Comparison of ENCODE assay signal across 1 cellular context in genomic region chr15:74614744-74615312, GRCh38.
TF ChIP-seq lines count a peak whose summit lies in the region.

No MANE protein-coding gene starts in this region.

TF ChIP-seq in K562, 482 proteins besides CTCF, POLR2A, EP300 and RAD21 (continued from another document and continues in another):
- TF ChIP-seq MGA (IDR thresholded peaks at IDR 0.05): no peak
- TF ChIP-seq POLR2AphosphoS5 (IDR thresholded peaks at IDR 0.05; ENCODE audit: control insufficient read depth, insufficient read depth, low read depth, low read length): 0 out of 2 replicates have a peak, but pooled peaks have one; percentile 17
- no peak for TF ChIP-seq RNF2 (IDR thresholded peaks at IDR 0.05)
- TF ChIP-seq CSDE1 (IDR thresholded peaks at IDR 0.05): no peak
- TF ChIP-seq SAP30 (IDR thresholded peaks at IDR 0.05; ENCODE audit: borderline replicate concordance, insufficient read depth, low read depth, low read length, poor library complexity, severe bottlenecking): peak; percentile 14
- TF ChIP-seq ZNF584 (CRISPR knock-in tag; IDR thresholded peaks at IDR 0.05; ENCODE audit: low read depth): no peak
- TF ChIP-seq HDAC6 (IDR thresholded peaks at IDR 0.05; ENCODE audit: low read depth, low read length): no peak
- TF ChIP-seq ZNF764 (CRISPR knock-in tag; IDR thresholded peaks at IDR 0.05; ENCODE audit: low read depth): no peak
- no peak for TF ChIP-seq MCM7 (IDR thresholded peaks at IDR 0.05)
- TF ChIP-seq ZNF77 (CRISPR knock-in tag; IDR thresholded peaks at IDR 0.05): no peak
- TF ChIP-seq ADNP (tag; IDR thresholded peaks at IDR 0.05): no peak; the same call in 1 of the 2 replicates
- TF ChIP-seq RFX1 (IDR thresholded peaks at IDR 0.05): no peak
- TF ChIP-seq RBM25 (IDR thresholded peaks at IDR 0.05; ENCODE audit: low read depth, low read length, severe bottlenecking): peak; percentile 87
- TF ChIP-seq SMAD1 (IDR thresholded peaks at IDR 0.05; ENCODE audit: low read depth, low read length, partially characterized antibody): no peak
- TF ChIP-seq SUPT5H (IDR thresholded peaks at IDR 0.05): no peak
- no peak for TF ChIP-seq GTF2A2 (tag; IDR thresholded peaks at IDR 0.05)
- TF ChIP-seq NCOA4 (IDR thresholded peaks at IDR 0.05; ENCODE audit: partially characterized antibody): no peak
- 0 out of 2 replicates have a peak, but pooled peaks have one; percentile 13 for TF ChIP-seq ZNF589 (CRISPR knock-in tag; IDR thresholded peaks at IDR 0.05; ENCODE audit: low read depth)
- TF ChIP-seq EHMT2 (IDR thresholded peaks at IDR 0.05): no peak
- TF ChIP-seq SMAD4 (CRISPR knock-in tag; conservative IDR thresholded peaks at IDR 0.05): peak; percentile 75
- no peak for TF ChIP-seq HOXB6 (CRISPR knock-in tag; IDR thresholded peaks at IDR 0.05; ENCODE audit: borderline replicate concordance)
- TF ChIP-seq SIRT6 (IDR thresholded peaks at IDR 0.05; ENCODE audit: low read depth, low read length): no peak
- TF ChIP-seq, protein P1, sequence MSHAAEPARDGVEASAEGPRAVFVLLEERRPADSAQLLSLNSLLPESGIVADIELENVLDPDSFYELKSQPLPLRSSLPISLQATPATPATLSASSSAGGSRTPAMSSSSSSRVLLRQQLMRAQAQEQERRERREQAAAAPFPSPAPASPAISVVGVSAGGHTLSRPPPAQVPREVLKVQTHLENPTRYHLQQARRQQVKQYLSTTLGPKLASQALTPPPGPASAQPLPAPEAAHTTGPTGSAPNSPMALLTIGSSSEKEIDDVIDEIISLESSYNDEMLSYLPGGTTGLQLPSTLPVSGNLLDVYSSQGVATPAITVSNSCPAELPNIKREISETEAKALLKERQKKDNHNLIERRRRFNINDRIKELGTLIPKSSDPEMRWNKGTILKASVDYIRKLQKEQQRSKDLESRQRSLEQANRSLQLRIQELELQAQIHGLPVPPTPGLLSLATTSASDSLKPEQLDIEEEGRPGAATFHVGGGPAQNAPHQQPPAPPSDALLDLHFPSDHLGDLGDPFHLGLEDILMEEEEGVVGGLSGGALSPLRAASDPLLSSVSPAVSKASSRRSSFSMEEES (CRISPR knock-in tag; IDR thresholded peaks at IDR 0.05): no peak
- no peak for TF ChIP-seq CHAMP1 (IDR thresholded peaks at IDR 0.05)
- TF ChIP-seq MAZ (CRISPR knock-in tag; conservative IDR thresholded peaks at IDR 0.05 in 1 of 2, IDR thresholded peaks at IDR 0.05 in 1 of 2): peak; percentile 58 to 86
- 0 out of 2 replicates have a peak, but pooled peaks have one; percentile 0 for TF ChIP-seq KAT7 (CRISPR knock-in tag; IDR thresholded peaks at IDR 0.05; ENCODE audit: borderline replicate concordance)
- TF ChIP-seq ZNF124 (CRISPR knock-in tag; IDR thresholded peaks at IDR 0.05): no peak
- no peak for TF ChIP-seq ZNF830 (CRISPR knock-in tag; IDR thresholded peaks at IDR 0.05)
- TF ChIP-seq U2AF2 (optimal IDR thresholded peaks at IDR 0.05; ENCODE audit: low read depth, low read length): no peak
- peak; percentile 36 for TF ChIP-seq TAF1 (IDR thresholded peaks at IDR 0.05; ENCODE audit: control insufficient read depth, extremely low read depth, insufficient read depth, low read length, severe bottlenecking)
- no peak for TF ChIP-seq DNMT1 (IDR thresholded peaks at IDR 0.05)
- peak; percentile 18; the same call in 1 of the 2 replicates for TF ChIP-seq HIVEP1 (CRISPR knock-in tag; IDR thresholded peaks at IDR 0.05)
- 0 out of 2 replicates have a peak, but pooled peaks have one; percentile 18 for TF ChIP-seq ZNF583 (CRISPR knock-in tag; IDR thresholded peaks at IDR 0.05)
- no peak for TF ChIP-seq U2AF1 (optimal IDR thresholded peaks at IDR 0.05; ENCODE audit: low read depth, low read length)
- TF ChIP-seq, protein P2, sequence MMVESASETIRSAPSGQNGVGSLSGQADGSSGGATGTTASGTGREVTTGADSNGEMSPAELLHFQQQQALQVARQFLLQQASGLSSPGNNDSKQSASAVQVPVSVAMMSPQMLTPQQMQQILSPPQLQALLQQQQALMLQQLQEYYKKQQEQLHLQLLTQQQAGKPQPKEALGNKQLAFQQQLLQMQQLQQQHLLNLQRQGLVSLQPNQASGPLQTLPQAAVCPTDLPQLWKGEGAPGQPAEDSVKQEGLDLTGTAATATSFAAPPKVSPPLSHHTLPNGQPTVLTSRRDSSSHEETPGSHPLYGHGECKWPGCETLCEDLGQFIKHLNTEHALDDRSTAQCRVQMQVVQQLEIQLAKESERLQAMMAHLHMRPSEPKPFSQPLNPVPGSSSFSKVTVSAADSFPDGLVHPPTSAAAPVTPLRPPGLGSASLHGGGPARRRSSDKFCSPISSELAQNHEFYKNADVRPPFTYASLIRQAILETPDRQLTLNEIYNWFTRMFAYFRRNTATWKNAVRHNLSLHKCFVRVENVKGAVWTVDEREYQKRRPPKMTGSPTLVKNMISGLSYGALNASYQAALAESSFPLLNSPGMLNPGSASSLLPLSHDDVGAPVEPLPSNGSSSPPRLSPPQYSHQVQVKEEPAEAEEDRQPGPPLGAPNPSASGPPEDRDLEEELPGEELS (CRISPR knock-in tag; IDR thresholded peaks at IDR 0.05; ENCODE audit: borderline replicate concordance): no peak
- no peak for TF ChIP-seq ZNF263 (CRISPR knock-in tag; IDR thresholded peaks at IDR 0.05; ENCODE audit: borderline replicate concordance)
- TF ChIP-seq, protein P3, sequence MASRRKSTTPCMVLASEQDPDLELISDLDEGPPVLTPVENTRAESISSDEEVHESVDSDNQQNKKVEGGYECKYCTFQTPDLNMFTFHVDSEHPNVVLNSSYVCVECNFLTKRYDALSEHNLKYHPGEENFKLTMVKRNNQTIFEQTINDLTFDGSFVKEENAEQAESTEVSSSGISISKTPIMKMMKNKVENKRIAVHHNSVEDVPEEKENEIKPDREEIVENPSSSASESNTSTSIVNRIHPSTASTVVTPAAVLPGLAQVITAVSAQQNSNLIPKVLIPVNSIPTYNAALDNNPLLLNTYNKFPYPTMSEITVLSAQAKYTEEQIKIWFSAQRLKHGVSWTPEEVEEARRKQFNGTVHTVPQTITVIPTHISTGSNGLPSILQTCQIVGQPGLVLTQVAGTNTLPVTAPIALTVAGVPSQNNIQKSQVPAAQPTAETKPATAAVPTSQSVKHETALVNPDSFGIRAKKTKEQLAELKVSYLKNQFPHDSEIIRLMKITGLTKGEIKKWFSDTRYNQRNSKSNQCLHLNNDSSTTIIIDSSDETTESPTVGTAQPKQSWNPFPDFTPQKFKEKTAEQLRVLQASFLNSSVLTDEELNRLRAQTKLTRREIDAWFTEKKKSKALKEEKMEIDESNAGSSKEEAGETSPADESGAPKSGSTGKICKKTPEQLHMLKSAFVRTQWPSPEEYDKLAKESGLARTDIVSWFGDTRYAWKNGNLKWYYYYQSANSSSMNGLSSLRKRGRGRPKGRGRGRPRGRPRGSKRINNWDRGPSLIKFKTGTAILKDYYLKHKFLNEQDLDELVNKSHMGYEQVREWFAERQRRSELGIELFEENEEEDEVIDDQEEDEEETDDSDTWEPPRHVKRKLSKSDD (conservative IDR thresholded peaks at IDR 0.05; ENCODE audit: low read length): no peak
- TF ChIP-seq, protein P4, sequence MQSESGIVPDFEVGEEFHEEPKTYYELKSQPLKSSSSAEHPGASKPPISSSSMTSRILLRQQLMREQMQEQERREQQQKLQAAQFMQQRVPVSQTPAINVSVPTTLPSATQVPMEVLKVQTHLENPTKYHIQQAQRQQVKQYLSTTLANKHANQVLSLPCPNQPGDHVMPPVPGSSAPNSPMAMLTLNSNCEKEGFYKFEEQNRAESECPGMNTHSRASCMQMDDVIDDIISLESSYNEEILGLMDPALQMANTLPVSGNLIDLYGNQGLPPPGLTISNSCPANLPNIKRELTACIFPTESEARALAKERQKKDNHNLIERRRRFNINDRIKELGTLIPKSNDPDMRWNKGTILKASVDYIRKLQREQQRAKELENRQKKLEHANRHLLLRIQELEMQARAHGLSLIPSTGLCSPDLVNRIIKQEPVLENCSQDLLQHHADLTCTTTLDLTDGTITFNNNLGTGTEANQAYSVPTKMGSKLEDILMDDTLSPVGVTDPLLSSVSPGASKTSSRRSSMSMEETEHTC (IDR thresholded peaks at IDR 0.05): no peak
- TF ChIP-seq, protein P5, sequence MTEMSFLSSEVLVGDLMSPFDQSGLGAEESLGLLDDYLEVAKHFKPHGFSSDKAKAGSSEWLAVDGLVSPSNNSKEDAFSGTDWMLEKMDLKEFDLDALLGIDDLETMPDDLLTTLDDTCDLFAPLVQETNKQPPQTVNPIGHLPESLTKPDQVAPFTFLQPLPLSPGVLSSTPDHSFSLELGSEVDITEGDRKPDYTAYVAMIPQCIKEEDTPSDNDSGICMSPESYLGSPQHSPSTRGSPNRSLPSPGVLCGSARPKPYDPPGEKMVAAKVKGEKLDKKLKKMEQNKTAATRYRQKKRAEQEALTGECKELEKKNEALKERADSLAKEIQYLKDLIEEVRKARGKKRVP (CRISPR knock-in tag; IDR thresholded peaks at IDR 0.05): no peak
- no peak for TF ChIP-seq BRD9 (IDR thresholded peaks at IDR 0.05; ENCODE audit: low read depth, partially characterized antibody)
- TF ChIP-seq PYGO2 (tag; IDR thresholded peaks at IDR 0.05): no peak
